Comparison of ENCODE assay signal across 8 cellular contexts in genomic region chr1:83508485-83509151, GRCh38.
DNase-seq lines count a peak whose midpoint lies in the region; ATAC-seq and TF ChIP-seq lines count a peak whose summit lies in the region.

No MANE protein-coding gene starts in this region.

- 23% methylated on average over 3 of the region's 3 CpGs for WGBS in esophagus squamous epithelium, 2 donors
- WGBS in smooth muscle cell (ENCODE audit: low lambda C conversion rate), result 4% methylated on average over 3 of the region's 3 CpGs
- 7% methylated on average over 3 of the region's 3 CpGs for WGBS in prostate gland

- intact Hi-C loops in esophagus squamous epithelium (cut with DNase I) (no loop called here), prostate gland (cut with DNase I) (no loop called here)

- no peaks in the 10 kb centered on the region for H3K9me2 ChIP-seq in SU-DHL-6 (replicated peaks; ENCODE audit: insufficient read depth, low read length)

- H3K27ac ChIP-seq in SU-DHL-6 (ENCODE audit: low read depth, low read length) (no peak overlapping the region), esophagus squamous epithelium (peak overlapping the region in 3 of 4 donors; percentile 12 to 57 (median 25)), smooth muscle cell (ENCODE audit: low read depth) (peak overlapping the region; percentile 89), prostate gland (no peak overlapping the region)

- DNase-seq in activated CD4-positive, CD25-positive, alpha-beta regulatory T cell treated with anti-CD3 and anti-CD28 coated beads, Interleukin-2, amount 50 U/mL, for 16 hours (ENCODE audit: low read depth, low spot score), result peak; percentile 9
- no peak for DNase-seq in activated CD4-positive, CD25-positive, alpha-beta regulatory T cell (lab: John Stamatoyannopoulos, UW)
- DNase-seq in esophagus squamous epithelium (lab: John Stamatoyannopoulos, UW) (no peak), smooth muscle cell (lab: John Stamatoyannopoulos, UW; ENCODE audit: unreplicated experiment) (no peak), NCI-H187 treated with DMSO at 0.1 percent for 48 hours (lab: John Stamatoyannopoulos, UW) (no peak), prostate gland (ENCODE audit: low spot score) (no peak)

- H3K4me2 ChIP-seq in SU-DHL-6 (ENCODE audit: low read depth, low read length, poor library complexity, severe bottlenecking) (peak overlapping the region; percentile 21), smooth muscle cell (peak overlapping the region; percentile 71)

- H3K4me3 ChIP-seq in SU-DHL-6 (ENCODE audit: insufficient read depth, low read length, poor library complexity, severe bottlenecking) (no peak overlapping the region), esophagus squamous epithelium (no peak overlapping the region), smooth muscle cell (no peak overlapping the region), prostate gland (no peak overlapping the region)

- no peaks in the 10 kb centered on the region for H3K27me3 ChIP-seq in SU-DHL-6 (ENCODE audit: low read length)
- H3K27me3 ChIP-seq in esophagus squamous epithelium, result no peaks in the 10 kb centered on the region
- no peaks in the 10 kb centered on the region for H3K27me3 ChIP-seq in smooth muscle cell (ENCODE audit: low read depth)
- H3K27me3 ChIP-seq in prostate gland (replicated peaks; ENCODE audit: insufficient read depth), result no peaks in the 10 kb centered on the region

- H3K36me3 ChIP-seq in SU-DHL-6 (ENCODE audit: low read length) (no peaks in the 10 kb centered on the region), esophagus squamous epithelium (no peaks in the 10 kb centered on the region), smooth muscle cell (ENCODE audit: low read depth) (no peaks in the 10 kb centered on the region), prostate gland (no peaks in the 10 kb centered on the region)

- H4K20me1 ChIP-seq in SU-DHL-6 (ENCODE audit: low read depth, low read length), result no peaks in the 10 kb centered on the region
- H4K20me1 ChIP-seq in smooth muscle cell (ENCODE audit: low read depth), result no peaks in the 10 kb centered on the region

- TF ChIP-seq POLR2A in esophagus squamous epithelium (IDR thresholded peaks at IDR 0.05) (no peak), prostate gland (IDR thresholded peaks at IDR 0.05) (no peak)

- H3K9ac ChIP-seq in SU-DHL-6 (ENCODE audit: low read length) (no peak overlapping the region), smooth muscle cell (ENCODE audit: low read depth) (peak overlapping the region; percentile 4)

- TF ChIP-seq CTCF in SU-DHL-6 (IDR thresholded peaks at IDR 0.05; ENCODE audit: insufficient read depth, low read length, poor library complexity, severe bottlenecking) (no peak), esophagus squamous epithelium (IDR thresholded peaks at IDR 0.05) (no peak), smooth muscle cell (IDR thresholded peaks at IDR 0.05; ENCODE audit: borderline replicate concordance, insufficient read depth, poor library complexity, severe bottlenecking) (no peak), prostate gland (IDR thresholded peaks at IDR 0.05) (no peak)

- no peak overlapping the region for H2AFZ ChIP-seq in SU-DHL-6 (ENCODE audit: low read depth, low read length, severe bottlenecking)
- peak overlapping the region; percentile 16 for H2AFZ ChIP-seq in smooth muscle cell (ENCODE audit: low read depth)

- H3K79me2 ChIP-seq in SU-DHL-6 (ENCODE audit: insufficient read depth, low read length) (no peaks in the 10 kb centered on the region), smooth muscle cell (ENCODE audit: low read depth) (no peaks in the 10 kb centered on the region)

- H3F3A ChIP-seq in SU-DHL-6 (ENCODE audit: insufficient read depth) (no peaks in the 10 kb centered on the region), smooth muscle cell (ENCODE audit: low read depth) (peaks cover 22% of the 10 kb centered on the region)

- peaks cover 3 to 10% (median 5%) of the 10 kb centered on the region in 3 donors for H3K4me1 ChIP-seq in esophagus squamous epithelium
- H3K4me1 ChIP-seq in smooth muscle cell (ENCODE audit: low read depth), result peaks cover 23% of the 10 kb centered on the region
- H3K4me1 ChIP-seq in prostate gland (replicated peaks), result peaks cover 2% of the 10 kb centered on the region

- ATAC-seq in HG02840 (IDR thresholded peaks at IDR 0.05; ENCODE audit: low FRiP score, unreplicated experiment), result peak; percentile 86

- H3K9me3 ChIP-seq in SU-DHL-6 (ENCODE audit: insufficient read depth, low read length) (no peaks in the 10 kb centered on the region), esophagus squamous epithelium (no peaks in the 10 kb centered on the region), smooth muscle cell (replicated peaks; ENCODE audit: low read depth) (no peaks in the 10 kb centered on the region), prostate gland (no peaks in the 10 kb centered on the region)

Comparison
In these comparisons a context has a peak if more than half of its experiments do, and no peak if none do; other contexts are left out.
1. H3K27ac ChIP-seq: peak in esophagus squamous epithelium (3 of 4) and smooth muscle cell (single experiment); none in SU-DHL-6 (single experiment) and prostate gland (0 of 2).